In the genomic region with DNA sequence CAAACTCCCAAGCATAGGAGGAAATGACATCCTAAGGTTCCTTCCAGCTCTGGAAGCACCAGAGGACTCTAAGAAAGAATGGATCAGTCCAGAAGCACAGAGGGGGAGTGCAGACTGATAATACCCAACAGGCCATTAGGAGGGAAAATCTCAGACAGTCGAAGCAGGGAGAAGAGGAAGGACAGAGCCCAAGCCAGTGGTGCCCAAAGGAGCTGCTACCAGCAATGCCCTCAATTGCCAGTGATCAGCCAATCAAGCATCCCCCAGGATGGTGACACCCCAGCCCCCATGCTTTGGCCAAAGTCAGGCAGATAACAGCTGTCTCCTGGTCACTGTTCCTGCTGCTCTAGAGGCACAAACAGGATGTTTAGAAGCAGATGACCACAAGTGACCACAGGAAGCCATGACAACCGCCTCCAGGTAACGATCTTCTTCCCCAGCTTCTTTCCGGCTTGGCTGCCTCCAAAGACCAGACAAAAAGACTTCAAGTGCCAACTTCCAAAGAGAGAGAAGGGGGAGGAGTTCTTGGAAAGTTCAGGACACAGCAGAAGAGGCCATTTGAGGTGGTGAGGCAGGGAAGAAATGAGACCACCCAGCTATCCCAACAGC, we compare ENCODE assay signal across 1 cellular context.
TF ChIP-seq lines count a peak whose summit lies in the region.

No MANE protein-coding gene starts in this region.

TF ChIP-seq in H1, 55 proteins besides CTCF, POLR2A, EP300 and RAD21:
- no peak for TF ChIP-seq JUND (IDR thresholded peaks at IDR 0.05; ENCODE audit: low read length)
- TF ChIP-seq CBX8 (IDR thresholded peaks at IDR 0.05; ENCODE audit: borderline replicate concordance, low read depth, low read length), result no peak
- no peak for TF ChIP-seq BRCA1 (IDR thresholded peaks at IDR 0.05; ENCODE audit: low read depth, low read length)
- TF ChIP-seq POU5F1 (IDR thresholded peaks at IDR 0.05; ENCODE audit: low read depth, low read length), result no peak
- TF ChIP-seq ZNF274 (IDR thresholded peaks at IDR 0.05; ENCODE audit: borderline replicate concordance, extremely low read depth, low read length), result no peak
- no peak for TF ChIP-seq GTF2F1 (IDR thresholded peaks at IDR 0.05; ENCODE audit: borderline replicate concordance, low read depth, low read length)
- TF ChIP-seq SP2 (IDR thresholded peaks at IDR 0.05; ENCODE audit: low read length), result no peak
TF ChIP-seq in H1: peak in this region for 0.
